1 cellular context compared by ENCODE assay signal in genomic region chr18:58573326-58573725, GRCh38. TPM values are rescaled to one million over a fixed set of nuclear protein-coding genes. Genes with fewer than 3 reads are reported as not detected.
"Had no signal": no experiment of that assay in that cellular context is flagged by ENCODE, and none has a peak within 500 bp of the region (broad histone marks: within the 10 kb centered on the region; RNA-seq: fewer than 3 reads in every experiment).

No MANE protein-coding gene starts in this region.

RNA-seq across cellular contexts. Expression of gene ALPK2, which starts 55.6 kb away (rescaled TPM):
- polyA plus RNA-seq: IgD-negative memory B cell had no signal
